Comparison of ENCODE assay signal across 10 cellular contexts in genomic region chr4:139550724-139551429, GRCh38. TPM values are rescaled to one million over a fixed set of nuclear protein-coding genes. Genes with fewer than 3 reads are reported as not detected.
A peak's percentile ranks its signal among the peaks of the same experiment; 100 is the strongest.
DNase-seq lines count a peak whose midpoint lies in the region; ATAC-seq, FAIRE-seq and TF ChIP-seq lines count a peak whose summit lies in the region.
"Had no signal": no experiment of that assay in that cellular context is flagged by ENCODE, and none has a peak within 500 bp of the region (broad histone marks: within the 10 kb centered on the region; RNA-seq: fewer than 3 reads in every experiment).

No MANE protein-coding gene starts in this region.

- H3K4me1 Mint-ChIP-seq in CD14-positive monocyte, result peaks cover 45% of the 10 kb centered on the region

- H3K18ac ChIP-seq in H1 (ENCODE audit: extremely low read depth, low read length), result no peak overlapping the region

- no peaks in the 10 kb centered on the region for H3K27me3 Mint-ChIP-seq in CD14-positive monocyte (ENCODE audit: low read depth in 3 of 3)
- H3K27me3 Mint-ChIP-seq: central memory CD8-positive, alpha-beta T cell had no signal

- no peaks in the 10 kb centered on the region for H3K79me1 ChIP-seq in H1 (ENCODE audit: low read depth, low read length)

- H3K36me3 ChIP-seq in H1 (ENCODE audit: control insufficient read depth in 2 of 4, insufficient read depth in 4 of 4, low read length in 3 of 4) (no peaks in the 10 kb centered on the region), tibial artery (peaks cover 8 to 12% (median 10%) of the 10 kb centered on the region in 3 donors), aorta (ENCODE audit: control insufficient read depth in 1 of 2, insufficient read depth in 2 of 2, low read length in 1 of 2) (peaks cover 0 to 1% of the 10 kb centered on the region in 2 donors)

- H3K36me3 Mint-ChIP-seq in CD14-positive monocyte, result peaks cover 14 to 21% of the 10 kb centered on the region in 2 donors

- DNase-seq in NCI-H69 (lab: John Stamatoyannopoulos, UW) (peak; percentile 13), H1 (ENCODE audit: low read depth in 1 of 2, low spot score in 2 of 2) (no peak), medulla oblongata (ENCODE audit: extremely low spot score) (peak; percentile 54), tibial artery (peak in 1 of 2 donors; percentile 40), CD14-positive monocyte (ENCODE audit: low spot score) (no peak), aorta (no peak)
- DNase-seq: NCI-H345 had no signal

- H3K23ac ChIP-seq in H1 (ENCODE audit: insufficient read length), result no peak overlapping the region

- POLR2A ChIA-PET in H1 (lab: Charles Lee; ENCODE audit: partially characterized antibody), result no interaction called here

- H3K9me3 Mint-ChIP-seq in CD14-positive monocyte, result no peaks in the 10 kb centered on the region
- H3K9me3 Mint-ChIP-seq: central memory CD8-positive, alpha-beta T cell had no signal

- no peaks in the 10 kb centered on the region for H3K9me3 ChIP-seq in H1 (ENCODE audit: insufficient read depth in 2 of 2, low read depth in 1 of 2, low read length in 1 of 2)
- H3K9me3 ChIP-seq in tibial artery, result no peaks in the 10 kb centered on the region
- no peaks in the 10 kb centered on the region for H3K9me3 ChIP-seq in aorta (ENCODE audit: control insufficient read depth, low read length)

- TF ChIP-seq POLR2A in H1 (IDR thresholded peaks at IDR 0.05; ENCODE audit: control extremely low read depth in 1 of 2, low read depth in 2 of 2, low read length in 2 of 2), result no peak

- H3K27ac Mint-ChIP-seq in CD14-positive monocyte, result peak overlapping the region in 2 of 7 donors; percentile 60 to 77

- no peak overlapping the region for H3K4ac ChIP-seq in H1 (replicated peaks; ENCODE audit: insufficient read length, low read depth, low read length)

- ATAC-seq in aorta (ENCODE audit: low FRiP score) (no peak), GM21447 (IDR thresholded peaks at IDR 0.05; ENCODE audit: unreplicated experiment) (no peak)

- no peak overlapping the region for H3K56ac ChIP-seq in H1 (replicated peaks; ENCODE audit: insufficient read length, low read depth, low read length)

- no peak overlapping the region for H2BK5ac ChIP-seq in H1 (ENCODE audit: low read depth, low read length)

- H3K27me3 ChIP-seq in H1 (replicated peaks in 1 of 4; ENCODE audit: control insufficient read depth in 3 of 4, extremely low read depth in 1 of 4, insufficient read depth in 3 of 4, low read length in 3 of 4), result peaks cover 0 to 6% (median 3%) of the 10 kb centered on the region in 4 experiments; a peak in 4 of 7 replicates
- H3K27me3 ChIP-seq in tibial artery, result no peaks in the 10 kb centered on the region
- H3K27me3 ChIP-seq in aorta (ENCODE audit: control insufficient read depth in 1 of 2, insufficient read depth in 2 of 2, low read length in 1 of 2), result no peaks in the 10 kb centered on the region

- no peak overlapping the region for H2BK120ac ChIP-seq in H1 (replicated peaks; ENCODE audit: low read depth, low read length)

- H3K14ac ChIP-seq in H1 (ENCODE audit: insufficient read length), result no peak overlapping the region

- H3K27ac ChIP-seq in H1 (ENCODE audit: low read depth, low read length) (no peak overlapping the region), tibial artery (peak overlapping the region; percentile 18 to 96), aorta (ENCODE audit: low read depth in 1 of 2, low read length in 2 of 2) (no peak overlapping the region)
- H3K27ac ChIP-seq: parathyroid adenoma had no signal

- CTCF ChIA-PET in H1 (lab: Charles Lee; ENCODE audit: partially characterized antibody), result interaction anchor here (1.3 to 3.0 kb wide), 3 partner anchors 53 to 216 kb away, joined by 3 to 12 read pairs (median 3); no protein-coding TSS in a partner anchor

- no peak overlapping the region for H3K9ac ChIP-seq in H1 (replicated peaks in 1 of 4; ENCODE audit: extremely low read depth in 1 of 4, low read depth in 3 of 4, low read length in 3 of 4)
- H3K9ac ChIP-seq: parathyroid adenoma had no signal

- peak overlapping the region; percentile 31 to 39; a peak in 1 of 4 replicates for H3K4me2 ChIP-seq in H1 (ENCODE audit: insufficient read depth in 1 of 2, low read depth in 2 of 2, low read length in 2 of 2)

- WGBS in H1 (ENCODE audit: extremely low coverage in 1 of 2, insufficient coverage in 1 of 2, insufficient read length in 1 of 2, insufficient replicate concordance in 2 of 2, low coverage in 1 of 2, low lambda C conversion rate in 2 of 2, missing lambda C conversion rate in 1 of 2), 2 experiments, result 57% methylated on average over 5 of the region's 5 CpGs; no CpG with 5 or more reads in 1 of the 2 experiments
- 19 to 24% methylated on average over 5 of the region's 5 CpGs for WGBS in aorta, 2 donors

- H4K8ac ChIP-seq in H1 (ENCODE audit: extremely low read depth, insufficient read depth, low read length), result no peak overlapping the region

- H2BK12ac ChIP-seq in H1 (ENCODE audit: low read depth, low read length), result no peak overlapping the region

- no peaks in the 10 kb centered on the region for H3K79me2 ChIP-seq in H1 (ENCODE audit: control insufficient read depth in 1 of 2, insufficient read depth in 2 of 2, low read length in 2 of 2)
- H3K79me2 ChIP-seq: parathyroid adenoma had no signal

- H3K4me3 ChIP-seq in H1 (ENCODE audit: extremely low read depth in 1 of 4, insufficient read depth in 2 of 4, low read depth in 3 of 4, low read length in 4 of 4) (no peak overlapping the region), tibial artery (no peak overlapping the region), aorta (ENCODE audit: low read length in 2 of 2) (no peak overlapping the region)

- FAIRE-seq in H1 (lab: Jason Lieb, UNC), result peak; percentile 66

- no peak overlapping the region for H4K5ac ChIP-seq in H1 (ENCODE audit: insufficient read length, low read depth, low read length)

- H2BK20ac ChIP-seq in H1 (ENCODE audit: low read length), result no peak overlapping the region

- TF ChIP-seq CTCF in H1 (IDR thresholded peaks at IDR 0.05; ENCODE audit: control extremely low read depth in 1 of 3, insufficient read depth in 1 of 3, low read depth in 1 of 3, low read length in 3 of 3) (no peak), tibial artery (IDR thresholded peaks at IDR 0.05) (no peak), CD14-positive monocyte (IDR thresholded peaks at IDR 0.05) (no peak)

- H4K20me1 ChIP-seq in H1 (replicated peaks in 1 of 2; ENCODE audit: control insufficient read depth in 1 of 2, insufficient read depth in 2 of 2, low read length in 2 of 2), result peaks cover 0 to 3% of the 10 kb centered on the region in 2 experiments

- H4K91ac ChIP-seq in H1 (replicated peaks; ENCODE audit: insufficient read length, low read length), result no peak overlapping the region

- H2AFZ ChIP-seq in H1 (ENCODE audit: low read length), result no peak overlapping the region; the same call in 1 of the 2 replicates
- H2AFZ ChIP-seq: parathyroid adenoma had no signal

- no peak for TF ChIP-seq RAD21 in H1 (IDR thresholded peaks at IDR 0.05 in 1 of 2, conservative IDR thresholded peaks at IDR 0.05 in 1 of 2; ENCODE audit: low read depth in 2 of 2, low read length in 2 of 2)

- peaks cover 7% of the 10 kb centered on the region; the same call in 1 of the 2 replicates for H3K23me2 ChIP-seq in H1 (ENCODE audit: low read depth, low read length)

- no peak overlapping the region for H3K4me3 Mint-ChIP-seq in CD14-positive monocyte
- H3K4me3 Mint-ChIP-seq: central memory CD8-positive, alpha-beta T cell had no signal

- no peak for TF ChIP-seq EP300 in H1 (IDR thresholded peaks at IDR 0.05; ENCODE audit: borderline replicate concordance in 1 of 2, low read depth in 2 of 2, low read length in 2 of 2)

- H2AK5ac ChIP-seq in H1 (ENCODE audit: low read depth, low read length), result no peak overlapping the region

- H3K4me1 ChIP-seq in H1 (replicated peaks in 1 of 4; ENCODE audit: control insufficient read depth in 3 of 4, insufficient read depth in 4 of 4, low read length in 3 of 4) (peaks cover 0 to 7% (median 6%) of the 10 kb centered on the region in 4 experiments; a peak in 5 of 7 replicates), tibial artery (peaks cover 0 to 48% (median 32%) of the 10 kb centered on the region in 4 donors), aorta (ENCODE audit: control insufficient read depth in 1 of 2, insufficient read depth in 2 of 2, low read length in 2 of 2) (peaks cover 0 to 9% of the 10 kb centered on the region in 2 donors)

- intact Hi-C loops in tibial artery (cut with DNase I; ENCODE audit: low total_unique reads) (loop anchor here (10.0 kb wide), 2 partner anchors 56 to 256 kb away; no protein-coding TSS in a partner anchor), CD14-positive monocyte (cut with micrococcal nuclease) (loop anchor here in 1 of 2 donors (10.0 kb wide), 3 partner anchors 114 to 346 kb away; partner anchors contain the start of genes MGST2, NAA15 and NDUFC1), aorta (cut with DNase I) (loop anchor here in 1 of 2 donors (10.0 kb wide), 1 partner anchor 96 kb away; the partner anchor contains the start of gene RAB33B)

- no peak overlapping the region for H2BK15ac ChIP-seq in H1 (ENCODE audit: low read length)

TF ChIP-seq in H1, 55 proteins besides CTCF, POLR2A, EP300 and RAD21:
- TF ChIP-seq EGR1 (IDR thresholded peaks at IDR 0.05; ENCODE audit: borderline replicate concordance, low read depth, low read length) (no peak), MAFK (IDR thresholded peaks at IDR 0.05; ENCODE audit: low read depth, low read length) (peak; percentile 33; the same call in 1 of the 2 replicates), BACH1 (IDR thresholded peaks at IDR 0.05; ENCODE audit: low read length) (peak; percentile 32; the same call in 1 of the 2 replicates)

RNA-seq across cellular contexts. Expression of gene SETD7, which starts 5.1 kb away (rescaled TPM):
- total RNA-seq in H1 (2021; fragmentation: NEBNext Ultra II Directional; extraction: Animal tissue kit (Norgen Biotek cat#: 25700)), result 3.4 and 4.6 TPM in 2 replicates
- 1.3 and 1.5 TPM in 2 replicates for polyA plus RNA-seq in H1 (2011; rRNA removed)
- polyA plus RNA-seq in H1 (2011; cell fraction: cytosol; rRNA removed), result 1.4 TPM
- polyA plus RNA-seq in H1 (2011; cell fraction: nucleus; rRNA removed), result 1.3 TPM
- polyA plus RNA-seq in H1 (2012, experiment 1 of 2), result 1.5 to 2.1 TPM (median 1.9 TPM) in 4 replicates
- 0.20 TPM for polyA plus RNA-seq in H1 (2012, experiment 2 of 2)
- polyA plus RNA-seq in H1 (2013, experiment 1 of 2), result 2.1 TPM
- polyA plus RNA-seq in H1 (2013, experiment 2 of 2), result 1.7 TPM
- polyA minus RNA-seq in H1 (2011; rRNA and poly(A)+ RNA removed), result 3.1 and 4.5 TPM in 2 replicates
- polyA minus RNA-seq in H1 (2011; cell fraction: cytosol; rRNA and poly(A)+ RNA removed), result 1.5 TPM
- polyA minus RNA-seq in H1 (2011; cell fraction: nucleus; rRNA and poly(A)+ RNA removed), result 3.1 TPM
- polyA plus RNA-seq in CD14-positive monocyte, result 10 to 100 TPM; 15.4 to 16.8 TPM
- 10 to 100 TPM; 79.0 to 82.4 TPM for total RNA-seq in aorta
- polyA plus RNA-seq in aorta, result 10 to 100 TPM; 30.3 to 38.7 TPM

Comparison
In these comparisons a context has a peak if more than half of its experiments do, and no peak if none do; other contexts are left out.
1. DNase-seq: peak in NCI-H69 (single experiment) and medulla oblongata (single experiment); none in H1 (0 of 2), CD14-positive monocyte (single experiment) and aorta (0 of 2).
2. H3K27ac ChIP-seq: peak in tibial artery (2 of 2); none in H1 (single experiment) and aorta (0 of 2).